ENCODE assay signal across 10 cellular contexts in the genomic region with DNA sequence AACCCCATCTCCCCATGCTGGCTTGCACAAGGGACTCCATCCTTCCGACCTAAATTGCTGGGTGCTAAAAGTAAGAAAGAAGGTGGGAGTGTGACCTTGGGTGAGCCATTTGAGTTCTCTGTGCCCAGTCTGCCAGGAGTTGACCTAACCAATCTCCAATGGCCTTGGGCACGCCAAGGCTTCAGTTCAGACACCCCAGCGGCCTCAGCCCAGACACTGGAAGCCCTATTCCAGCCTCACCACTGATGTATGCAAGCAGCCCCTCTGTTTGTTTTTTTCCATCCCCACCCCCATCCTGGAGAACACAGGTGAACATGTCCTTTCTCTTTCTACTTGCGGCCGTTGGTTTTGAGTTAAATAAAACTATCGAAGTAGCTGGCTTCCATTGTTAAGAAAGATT. TPM values are rescaled to one million over a fixed set of nuclear protein-coding genes. Genes with fewer than 3 reads are reported as not detected.
DNase-seq lines count a peak whose midpoint lies in the region; TF ChIP-seq lines count a peak whose summit lies in the region.
"Had no signal": no experiment of that assay in that cellular context is flagged by ENCODE, and none has a peak within 500 bp of the region (broad histone marks: within the 10 kb centered on the region; RNA-seq: fewer than 3 reads in every experiment).

No MANE protein-coding gene starts in this region.

- H3K4me2 ChIP-seq in MM.1S (ENCODE audit: low read depth, low read length), result peak overlapping the region; percentile 73
- H3K4me2 ChIP-seq in neural progenitor cell, result no peak overlapping the region

- H3K9ac ChIP-seq in MM.1S (ENCODE audit: low read length), result peak overlapping the region; percentile 47; the same call in 1 of the 2 replicates
- peak overlapping the region in 1 of 2 donors; percentile 26 for H3K9ac ChIP-seq in colonic mucosa (ENCODE audit: low read depth in 2 of 2, low read length in 2 of 2)
- no peak overlapping the region for H3K9ac ChIP-seq in neural progenitor cell

- peaks cover 15% of the 10 kb centered on the region for H3K36me3 Mint-ChIP-seq in neural progenitor cell

- H3F3A ChIP-seq in MM.1S (ENCODE audit: insufficient read depth, low read length) (peaks cover 46% of the 10 kb centered on the region), neural progenitor cell (ENCODE audit: low read depth) (peaks cover 4% of the 10 kb centered on the region)

- H3K27ac ChIP-seq in 22Rv1 (peak overlapping the region; percentile 8; the same call in 1 of the 2 replicates), MM.1S (ENCODE audit: low read length) (peak overlapping the region; percentile 85), colonic mucosa (peak overlapping the region; percentile 79), neural progenitor cell (no peak overlapping the region)

- H3K4me3 Mint-ChIP-seq in neural progenitor cell, result no peak overlapping the region

- intact Hi-C loops in colonic mucosa (cut with DNase I), result no loop called here

- H3K9me3 ChIP-seq in MM.1S (replicated peaks; ENCODE audit: insufficient read depth, low read length) (no peaks in the 10 kb centered on the region), colonic mucosa (no peaks in the 10 kb centered on the region), neural progenitor cell (ENCODE audit: low read depth) (no peaks in the 10 kb centered on the region)

- H3K4me1 ChIP-seq in MM.1S (ENCODE audit: low read length), result peaks cover 57% of the 10 kb centered on the region
- peaks cover 20% of the 10 kb centered on the region for H3K4me1 ChIP-seq in colonic mucosa
- peaks cover 25% of the 10 kb centered on the region for H3K4me1 ChIP-seq in neural progenitor cell

- H3K79me2 ChIP-seq in MM.1S (ENCODE audit: low read length), result peaks cover 100% of the 10 kb centered on the region
- H3K79me2 ChIP-seq in neural progenitor cell (ENCODE audit: low read depth), result peaks cover 100% of the 10 kb centered on the region

- H3K36me3 ChIP-seq in MM.1S (replicated peaks; ENCODE audit: insufficient read depth, low read length) (0 out of 2 replicates have a peak, but pooled peaks cover 3% of the 10 kb centered on the region), colonic mucosa (no peaks in the 10 kb centered on the region), neural progenitor cell (no peaks in the 10 kb centered on the region), H7 (replicated peaks; ENCODE audit: control insufficient read depth, insufficient read depth, low read length) (no peaks in the 10 kb centered on the region; the same call in 1 of the 2 replicates)

- H3K27me3 ChIP-seq in MM.1S (replicated peaks; ENCODE audit: insufficient read depth, low read length), result no peaks in the 10 kb centered on the region
- no peaks in the 10 kb centered on the region for H3K27me3 ChIP-seq in colonic mucosa
- no peaks in the 10 kb centered on the region for H3K27me3 ChIP-seq in neural progenitor cell
- no peaks in the 10 kb centered on the region for H3K27me3 ChIP-seq in H7 (ENCODE audit: control insufficient read depth, insufficient read depth, low read length)

- no peaks in the 10 kb centered on the region for H3K9me2 ChIP-seq in MM.1S (replicated peaks; ENCODE audit: insufficient read depth, low read length)

- H3K4me3 ChIP-seq in MM.1S (ENCODE audit: low read length) (peak overlapping the region; percentile 28; the same call in 1 of the 2 replicates), colonic mucosa (no peak overlapping the region), neural progenitor cell (no peak overlapping the region), H7 (ENCODE audit: insufficient read depth, low read depth, low read length) (no peak overlapping the region)

- H3K27ac Mint-ChIP-seq in neural progenitor cell, result peak overlapping the region; percentile 82

- DNase-seq in MM.1S (no peak), colonic mucosa (no peak), neural progenitor cell (ENCODE audit: low spot score) (no peak), SIG-M5 (lab: John Stamatoyannopoulos, UW) (no peak), H7 (no peak), DMS 273 treated with DMSO at 0.1 percent for 48 hours (lab: John Stamatoyannopoulos, UW) (no peak), iPS-NIHi7 (ENCODE audit: extremely low spot score) (no peak)
- DNase-seq: foreskin melanocyte, NCI-H510A had no signal

- TF ChIP-seq CTCF in 22Rv1 (IDR thresholded peaks at IDR 0.05) (no peak), MM.1S (IDR thresholded peaks at IDR 0.05; ENCODE audit: low read length) (no peak), colonic mucosa (IDR thresholded peaks at IDR 0.05) (no peak), neural progenitor cell (IDR thresholded peaks at IDR 0.05) (no peak)

- peaks cover 7% of the 10 kb centered on the region for H3K27me3 Mint-ChIP-seq in neural progenitor cell (ENCODE audit: insufficient read depth, low read depth)

- H4K20me1 ChIP-seq in MM.1S (ENCODE audit: insufficient read depth, low read length), result peaks cover 52% of the 10 kb centered on the region
- peaks cover 88% of the 10 kb centered on the region for H4K20me1 ChIP-seq in neural progenitor cell (ENCODE audit: low read depth)

- peaks cover 59% of the 10 kb centered on the region for H3K4me1 Mint-ChIP-seq in neural progenitor cell

- H3K9me3 Mint-ChIP-seq in neural progenitor cell, result no peaks in the 10 kb centered on the region

- H2AFZ ChIP-seq in MM.1S (ENCODE audit: low read length) (no peak overlapping the region), neural progenitor cell (replicated peaks) (no peak overlapping the region)

RNA-seq across cellular contexts. Expression of a gene that starts 31.9 kb away (rescaled TPM):
- total RNA-seq in colonic mucosa (100 to 1,000 TPM; 711 to 719 TPM), neural progenitor cell (ENCODE audit: low replicate concordance) (77.2 and 189 TPM in 2 replicates)
- total RNA-seq in H7 (2014; rRNA removed; shearing (Covaris generic)), result 117 and 149 TPM in 2 replicates
